9 cellular contexts compared by ENCODE assay signal in the genomic region with DNA sequence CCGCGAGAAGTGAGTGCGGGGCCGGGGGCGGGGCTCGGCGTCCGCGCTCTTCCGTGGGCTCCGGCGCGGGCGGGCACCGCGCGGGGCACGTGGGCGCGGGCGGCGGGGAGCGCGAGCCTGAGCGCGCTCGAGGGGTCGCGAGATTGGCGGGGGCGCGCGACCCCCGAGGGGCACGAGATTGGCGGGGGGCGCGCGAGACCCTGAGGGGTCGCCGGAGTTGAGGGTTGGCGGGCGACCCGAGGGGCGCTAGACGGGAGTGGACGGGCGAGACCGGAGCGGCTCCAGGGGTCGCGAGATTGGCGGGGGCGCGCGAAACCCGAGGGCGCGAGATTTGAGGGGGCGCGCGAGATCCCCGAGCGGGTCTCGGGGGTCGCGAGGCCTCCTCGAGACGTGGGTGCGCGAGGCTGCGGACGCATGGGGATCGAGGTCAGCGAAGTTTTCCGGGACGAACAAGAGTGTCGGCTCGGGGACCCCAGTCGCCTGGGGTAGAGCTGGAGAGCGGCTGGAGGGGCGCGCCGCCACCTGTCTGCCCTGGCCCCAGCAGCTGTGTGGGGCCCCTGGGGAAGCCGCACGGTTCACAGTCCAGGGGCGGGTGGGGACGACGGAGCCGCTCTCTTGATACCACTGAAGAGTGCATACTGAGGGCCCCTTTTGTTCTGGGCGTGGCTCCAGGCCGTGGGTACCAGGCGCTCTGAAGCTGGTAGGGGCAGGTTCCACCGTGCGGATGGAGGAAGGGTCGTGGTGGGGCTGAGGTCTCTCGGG. TPM values are rescaled to one million over a fixed set of nuclear protein-coding genes. Genes with fewer than 3 reads are reported as not detected.
DNase-seq lines count a peak whose midpoint lies in the region; ATAC-seq, FAIRE-seq and TF ChIP-seq lines count a peak whose summit lies in the region.
"Had no signal": no experiment of that assay in that cellular context is flagged by ENCODE, and none has a peak within 500 bp of the region (broad histone marks: within the 10 kb centered on the region; RNA-seq: fewer than 3 reads in every experiment).

No MANE protein-coding gene starts in this region.

- H3K36me3 ChIP-seq in OCI-LY3 (replicated peaks; ENCODE audit: low read depth, low read length) = no peaks in the 10 kb centered on the region
- H3K36me3 ChIP-seq in body of pancreas (replicated peaks in 1 of 2; ENCODE audit: insufficient read depth in 1 of 2, low read depth in 2 of 2) = no peaks in the 10 kb centered on the region
- H3K36me3 ChIP-seq in right lobe of liver = no peaks in the 10 kb centered on the region
- no peaks in the 10 kb centered on the region for H3K36me3 ChIP-seq in thymus (ENCODE audit: control insufficient read depth, insufficient read depth)

- peaks cover 30% of the 10 kb centered on the region for H3K4me1 ChIP-seq in OCI-LY3 (ENCODE audit: low read length)
- H3K4me1 ChIP-seq in body of pancreas = peaks cover 63% of the 10 kb centered on the region
- H3K4me1 ChIP-seq in right lobe of liver = peaks cover 0 to 35% (median 12%) of the 10 kb centered on the region in 4 donors
- H3K4me1 ChIP-seq in thymus (ENCODE audit: control insufficient read depth, insufficient read depth, low read length) = peaks cover 47% of the 10 kb centered on the region

- FAIRE-seq in GM18507 (lab: Jason Lieb, UNC) = peak; percentile 41

- ATAC-seq in body of pancreas = peak; percentile 3
- no peak for ATAC-seq in right lobe of liver
- ATAC-seq in GM19351 (IDR thresholded peaks at IDR 0.05; ENCODE audit: unreplicated experiment) = no peak
- no peak for ATAC-seq in HG03159 (IDR thresholded peaks at IDR 0.05; ENCODE audit: unreplicated experiment)

- DNase-seq in 8988T = peak; percentile 84
- no peak for DNase-seq in GM18507 (ENCODE audit: extremely low spot score, insufficient read length, low read depth)
- peak in 3 of 4 donors; percentile 40 to 54 (median 46) for DNase-seq in body of pancreas
- DNase-seq in right lobe of liver = no peak

- H3K4me3 ChIP-seq in OCI-LY3 (ENCODE audit: low read length) = peak overlapping the region; percentile 80
- H3K4me3 ChIP-seq in body of pancreas = peak overlapping the region; percentile 27 to 38
- H3K4me3 ChIP-seq in right lobe of liver = peak overlapping the region; percentile 48 to 70 (median 56)
- peak overlapping the region; percentile 66 for H3K4me3 ChIP-seq in thymus (ENCODE audit: low read length)

- H4K20me1 ChIP-seq in OCI-LY3 (ENCODE audit: insufficient read depth, low read length) = peaks cover 34% of the 10 kb centered on the region

- H3K79me2 ChIP-seq in OCI-LY3 (ENCODE audit: low read length) = peaks cover 48% of the 10 kb centered on the region

- no peaks in the 10 kb centered on the region for H3K9me3 ChIP-seq in OCI-LY3 (ENCODE audit: insufficient read depth, low read length)
- no peaks in the 10 kb centered on the region for H3K9me3 ChIP-seq in body of pancreas
- H3K9me3 ChIP-seq in right lobe of liver = no peaks in the 10 kb centered on the region
- no peaks in the 10 kb centered on the region for H3K9me3 ChIP-seq in thymus (ENCODE audit: control insufficient read depth)

- H3K27me3 ChIP-seq in OCI-LY3 (ENCODE audit: low read depth, low read length) (peaks cover 14% of the 10 kb centered on the region), body of pancreas (no peaks in the 10 kb centered on the region), right lobe of liver (peaks cover 0 to 5% of the 10 kb centered on the region in 2 donors), thymus (ENCODE audit: control insufficient read depth, insufficient read depth) (peaks cover 22% of the 10 kb centered on the region)

- TF ChIP-seq POLR2A in body of pancreas (IDR thresholded peaks at IDR 0.05) (no peak), right lobe of liver (IDR thresholded peaks at IDR 0.05) (no peak)

- intact Hi-C loops in body of pancreas (cut with DNase I) = no loop called here
- intact Hi-C loops in right lobe of liver (cut with DNase I) = loop anchor here in 1 of 2 donors (10.0 kb wide), 1 partner anchor 145 kb away; a partner anchor contains a TSS

- peak overlapping the region; percentile 94 for H3K4me2 ChIP-seq in OCI-LY3 (ENCODE audit: low read length)

- WGBS in body of pancreas, 2 donors = 0 to 3% methylated on average over 1 to 49 of the region's 97 CpGs
- 36% methylated on average over 7 of the region's 97 CpGs for WGBS in right lobe of liver (ENCODE audit: insufficient coverage, low coverage, low lambda C conversion rate, missing lambda C conversion rate)
- 1% methylated on average over 97 of the region's 97 CpGs for WGBS in thymus

- no peak overlapping the region for H3K27ac ChIP-seq in OCI-LY3 (ENCODE audit: low read length)
- H3K27ac ChIP-seq in body of pancreas = peak overlapping the region; percentile 6 to 83 (median 62)
- H3K27ac ChIP-seq in right lobe of liver = peak overlapping the region in 2 of 3 donors; percentile 66 to 84
- H3K27ac ChIP-seq in thymus (ENCODE audit: low read depth) = no peak overlapping the region

- no peak overlapping the region for H2AFZ ChIP-seq in OCI-LY3 (ENCODE audit: low read depth, low read length)

- peak overlapping the region; percentile 68 for H3K9ac ChIP-seq in OCI-LY3 (ENCODE audit: low read length)

- TF ChIP-seq CTCF in OCI-LY3 (IDR thresholded peaks at IDR 0.05; ENCODE audit: low read depth, low read length) = no peak
- no peak for TF ChIP-seq CTCF in body of pancreas (IDR thresholded peaks at IDR 0.05)
- TF ChIP-seq CTCF in right lobe of liver (IDR thresholded peaks at IDR 0.05) = peak in 1 of 4 donors; percentile 3

RNA-seq across cellular contexts. Expression of a gene that starts 0.7 kb away (rescaled TPM):
- total RNA-seq in body of pancreas (10 to 100 TPM; 50.1 to 63.9 TPM), right lobe of liver (10 to 100 TPM; 12.8 to 23.9 (median 15.9) TPM)
- polyA plus RNA-seq in thymus = 50.3 TPM

RNA-seq across cellular contexts. Expression of a gene that starts 18.1 kb away (rescaled TPM):
- total RNA-seq in body of pancreas (10 to 100 TPM; 52.7 to 72.8 TPM), right lobe of liver (1 to 10 TPM; 6.5 to 8.3 (median 7.8) TPM)
- 66.1 TPM for polyA plus RNA-seq in thymus

RNA-seq across cellular contexts. Expression of a gene that starts 22.5 kb away (rescaled TPM):
- 1 to 10 TPM in 1 of 2 donors, not detected in 1; 4.4 TPM for total RNA-seq in body of pancreas
- total RNA-seq in right lobe of liver = 10 to 100 TPM in 1 of 6 experiments, 1 to 10 TPM in 5; 1.9 to 12.6 (median 3.2) TPM
- 6.2 TPM for polyA plus RNA-seq in thymus
- total RNA-seq: lung microvascular endothelial cell had no signal

RNA-seq across cellular contexts. Expression of a gene that starts 33.9 kb away (rescaled TPM):
- 10 to 100 TPM; 40.5 to 86.1 TPM for total RNA-seq in body of pancreas
- 100 to 1,000 TPM in 2 of 6 experiments, 10 to 100 TPM in 2, 1 to 10 TPM in 1, under 1 TPM in 1; 0.88 to 160 (median 57.5) TPM for total RNA-seq in right lobe of liver
- 2.2 TPM for polyA plus RNA-seq in thymus

Comparison
In these comparisons a context has a peak if more than half of its experiments do, and no peak if none do; other contexts are left out.
1. DNase-seq: peak in 8988T (single experiment) and body of pancreas (3 of 4); none in GM18507 (single experiment) and right lobe of liver (0 of 3).
2. H3K27ac ChIP-seq: peak in body of pancreas (4 of 4) and right lobe of liver (2 of 3); none in OCI-LY3 (single experiment) and thymus (single experiment).
3. RNA of a gene that starts 18.1 kb away (total RNA-seq): 52.7 to 72.8 TPM in body of pancreas; 6.5 to 8.3 TPM in right lobe of liver; every median in the first group is over 4 times any median in the second.
4. Peak in every context shown above with its lines, with median percentiles within 50 percentile points of each other: H3K4me3 ChIP-seq.